ENCODE assay signal across 8 cellular contexts in genomic region chr1:15046487-15047165, GRCh38.
DNase-seq lines count a peak whose midpoint lies in the region; ATAC-seq and TF ChIP-seq lines count a peak whose summit lies in the region.

No MANE protein-coding gene starts in this region.

- H3K27me3 ChIP-seq in MG63 (no peaks in the 10 kb centered on the region), layer of hippocampus (ENCODE audit: control insufficient read depth, insufficient read depth, low read length) (no peaks in the 10 kb centered on the region)

- H3K9me3 ChIP-seq in MG63: no peaks in the 10 kb centered on the region

- H3K4me3 ChIP-seq in MG63 (no peak overlapping the region), WI38 (ENCODE audit: low read depth, low read length) (no peak overlapping the region)

- H3K27ac ChIP-seq in layer of hippocampus (ENCODE audit: low read depth, low read length): peak overlapping the region; percentile 27

- no peaks in the 10 kb centered on the region; the same call in 1 of the 2 replicates for H3K36me3 ChIP-seq in MG63

- no peak for ATAC-seq in HG03457 (IDR thresholded peaks at IDR 0.05; ENCODE audit: unreplicated experiment)

- DNase-seq in NCI-H187 (lab: John Stamatoyannopoulos, UW) (peak; percentile 9 to 26), NCI-H187 treated with DMSO at 0.1 percent for 48 hours (lab: John Stamatoyannopoulos, UW) (no peak), MG63 (peak; percentile 72), cerebellar cortex (ENCODE audit: low spot score) (peak; percentile 91)
- peak; percentile 61 to 64 for DNase-seq in stimulated activated CD4-positive, alpha-beta T cell treated with anti-CD3 and anti-CD28 coated beads, Interleukin-2, amount 100 ng/mL, for 24 hours

- TF ChIP-seq CTCF in WI38 (IDR thresholded peaks at IDR 0.05; ENCODE audit: low read depth, low read length): peak; percentile 94
